8 cellular contexts compared by ENCODE assay signal in the genomic region with DNA sequence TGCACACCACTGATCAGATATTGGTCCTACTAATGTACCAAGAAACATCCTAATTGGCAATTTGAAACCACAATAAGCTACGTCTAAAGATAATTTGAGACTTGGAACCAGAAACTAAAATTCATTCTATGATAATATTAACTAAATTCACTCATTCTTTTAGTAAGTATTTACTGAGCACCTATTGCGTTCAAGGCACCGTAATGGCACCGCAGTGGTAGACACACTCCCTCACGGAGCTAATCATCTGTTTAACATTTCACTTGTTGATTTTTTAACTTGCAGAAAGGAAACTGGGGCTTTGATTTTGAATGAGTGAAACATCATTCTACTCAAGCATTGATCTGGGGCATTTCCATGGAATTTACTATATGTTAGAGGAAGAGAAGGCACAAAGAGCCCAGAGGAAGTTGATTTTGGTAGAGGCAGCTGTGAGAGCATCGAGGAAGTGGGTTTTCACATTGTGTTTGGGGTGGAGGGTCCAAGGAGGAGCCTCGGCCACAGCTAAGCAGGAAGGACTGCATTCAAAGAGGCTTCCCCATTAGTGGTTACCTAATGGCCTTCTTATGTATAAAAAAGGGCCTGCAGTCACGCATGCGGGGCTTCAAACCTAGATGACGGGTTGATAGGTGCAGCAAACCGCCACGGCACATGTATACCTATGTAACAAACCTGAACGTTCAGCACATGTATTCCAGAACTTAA. TPM values are rescaled to one million over a fixed set of nuclear protein-coding genes. Genes with fewer than 3 reads are reported as not detected.
DNase-seq lines count a peak whose midpoint lies in the region; ATAC-seq and TF ChIP-seq lines count a peak whose summit lies in the region.

No MANE protein-coding gene starts in this region.

- no peak for TF ChIP-seq CTCF in activated B cell treated with CpG ODN at 0.5 μM for 24 hours (IDR thresholded peaks at IDR 0.05)

- peaks cover 2% of the 10 kb centered on the region for H3K9me3 Mint-ChIP-seq in activated B cell treated with CpG ODN at 0.5 μM for 24 hours

- CTCF ChIA-PET in activated B cell treated with CpG ODN at 0.5 μM for 24 hours (lab: Charles Lee) = interaction anchor here (1.2 to 8.1 kb wide), 7 partner anchors 12 to 142 kb away, joined by 3 to 44 read pairs (median 4); no protein-coding TSS in a partner anchor

- peak overlapping the region; percentile 89 for H3K27ac Mint-ChIP-seq in activated B cell treated with CpG ODN at 0.5 μM for 24 hours

- intact Hi-C loops in activated B cell treated with CpG ODN at 0.5 μM for 24 hours (cut with micrococcal nuclease) = no loop called here
- intact Hi-C loops in left ventricle myocardium superior (cut with micrococcal nuclease) = loop anchor here (10.0 kb wide), 2 partner anchors 58 to 138 kb away; no protein-coding TSS in a partner anchor

- H3K4me3 Mint-ChIP-seq in activated B cell treated with CpG ODN at 0.5 μM for 24 hours = peak overlapping the region; percentile 70

- no peaks in the 10 kb centered on the region for H3K27me3 Mint-ChIP-seq in activated B cell treated with CpG ODN at 0.5 μM for 24 hours

- DNase-seq in stimulated activated CD4-positive, alpha-beta T cell treated with anti-CD3 and anti-CD28 coated beads, Interleukin-4, amount 100 ng/mL, for 24 hours = peak; percentile 23
- no peak for DNase-seq in stimulated activated CD4-positive, alpha-beta T cell treated with anti-CD3 and anti-CD28 coated beads, Interleukin-1b, Interleukin-23, amount 100 ng/mL, for 48 hours
- no peak for DNase-seq in activated B cell treated with CpG ODN at 0.5 μM for 24 hours
- no peak for DNase-seq in left ventricle myocardium superior
- no peak for DNase-seq in OCI-M1 (lab: John Stamatoyannopoulos, UW)

- peaks cover 95% of the 10 kb centered on the region for H3K4me1 Mint-ChIP-seq in activated B cell treated with CpG ODN at 0.5 μM for 24 hours

- ATAC-seq in activated B cell treated with CpG ODN at 0.5 μM for 24 hours (ENCODE audit: low read depth) (peak; percentile 12), left ventricle myocardium superior (peak; percentile 17), GM18858 (IDR thresholded peaks at IDR 0.05; ENCODE audit: unreplicated experiment) (no peak), HG03460 (IDR thresholded peaks at IDR 0.05; ENCODE audit: unreplicated experiment) (no peak), GM21619 (IDR thresholded peaks at IDR 0.05; ENCODE audit: unreplicated experiment) (no peak)

- POLR2A ChIA-PET in activated B cell treated with CpG ODN at 0.5 μM for 24 hours (lab: Charles Lee) = interaction anchor here (0.5 to 24.2 kb wide), 12 partner anchors 11 to 651 kb away, joined by 3 to 683 read pairs (median 8); no protein-coding TSS in a partner anchor

- peaks cover 44% of the 10 kb centered on the region for H3K36me3 Mint-ChIP-seq in activated B cell treated with CpG ODN at 0.5 μM for 24 hours (ENCODE audit: low read depth)

RNA-seq across cellular contexts. Expression of a gene that starts 7.1 kb away (rescaled TPM):
- total RNA-seq in activated B cell treated with CpG ODN at 0.5 μM for 24 hours = 278 and 318 TPM in 2 replicates
- total RNA-seq in left ventricle myocardium superior = 156 TPM

Comparison
In these comparisons a context has a peak if more than half of its experiments do, and no peak if none do; other contexts are left out.
1. ATAC-seq: peak in activated B cell treated with CpG ODN at 0.5 μM for 24 hours (single experiment) and left ventricle myocardium superior (single experiment); none in GM18858 (single experiment), HG03460 (single experiment) and GM21619 (single experiment).